17 cellular contexts compared by ENCODE assay signal in genomic region chr7:129341212-129341611, GRCh38.
"Had no signal": no experiment of that assay in that cellular context is flagged by ENCODE, and none has a peak within 500 bp of the region (broad histone marks: within the 10 kb centered on the region; RNA-seq: fewer than 3 reads in every experiment).

No MANE protein-coding gene starts in this region.

- H3K27ac Mint-ChIP-seq: activated CD4-positive, alpha-beta T cell treated with anti-CD3 and anti-CD28 coated beads, Interleukin-2, amount 10 ng/mL, durations not matched to agents 7 days and 5 days; activated naive CD8-positive, alpha-beta T cell treated with anti-CD3 and anti-CD28 coated beads, Interleukin-2, amount 10 ng/mL, durations not matched to agents 7 days and 5 days; activated T-helper 1 cell treated with anti-CD3 and anti-CD28 coated beads, Interleukin-12 subunit alpha, Interleukin-12 subunit beta, Interleukin-2, Interleukin-4 antibody, amounts not matched to agents 30 ng/mL and 10 ng/mL and 1 ng/mL, durations not matched to agents 14 hours and 24 hours and 36 hours; stimulated activated naive B cell treated with anti-CD40 and anti-IgM and Interleukin-4, amounts not matched to agents 10 μg/mL and 1 μg/mL and 100 μg/mL, for 72 hours had no signal

- H3K4me3 ChIP-seq: cardiac muscle cell, heart left ventricle, left lung, spleen, thoracic aorta, upper lobe of right lung had no signal

- DNase-seq: activated CD4-positive, alpha-beta T cell treated with anti-CD3 and anti-CD28 coated beads, Interleukin-2, amount 10 ng/mL, durations not matched to agents 7 days and 5 days; activated CD8-positive, alpha-beta memory T cell treated with anti-CD3 and anti-CD28 coated beads for 24 hours; activated CD8-positive, alpha-beta memory T cell treated with anti-CD3 and anti-CD28 coated beads, Interleukin-2, amount 50 U/mL, for 48 hours; activated naive CD8-positive, alpha-beta T cell treated with anti-CD3 and anti-CD28 coated beads, Interleukin-2, amount 10 ng/mL, durations not matched to agents 7 days and 5 days; amygdala; heart left ventricle; left lung; midbrain; retina; spleen; stimulated activated CD4-positive, alpha-beta T cell treated with anti-CD3 and anti-CD28 coated beads, Interleukin-4, amount 100 ng/mL, for 4 hours; stimulated activated naive B cell treated with anti-CD40 and anti-IgM and Interleukin-4, amounts not matched to agents 10 μg/mL and 1 μg/mL and 100 μg/mL, for 72 hours; T-helper 9 cell; upper lobe of right lung had no signal

- H3K4me3 Mint-ChIP-seq: activated CD4-positive, alpha-beta T cell treated with anti-CD3 and anti-CD28 coated beads, Interleukin-2, amount 10 ng/mL, durations not matched to agents 7 days and 5 days; activated naive CD8-positive, alpha-beta T cell treated with anti-CD3 and anti-CD28 coated beads, Interleukin-2, amount 10 ng/mL, durations not matched to agents 7 days and 5 days; activated T-helper 1 cell treated with anti-CD3 and anti-CD28 coated beads, Interleukin-12 subunit alpha, Interleukin-12 subunit beta, Interleukin-2, Interleukin-4 antibody, amounts not matched to agents 30 ng/mL and 10 ng/mL and 1 ng/mL, durations not matched to agents 14 hours and 24 hours and 36 hours; stimulated activated naive B cell treated with anti-CD40 and anti-IgM and Interleukin-4, amounts not matched to agents 10 μg/mL and 1 μg/mL and 100 μg/mL, for 72 hours had no signal

- H3K36me3 ChIP-seq: cardiac muscle cell, heart left ventricle, left lung, spleen, thoracic aorta, upper lobe of right lung had no signal

- ATAC-seq: heart left ventricle; left lung; stimulated activated naive B cell treated with anti-CD40 and anti-IgM and Interleukin-4, amounts not matched to agents 10 μg/mL and 1 μg/mL and 100 μg/mL, for 72 hours; upper lobe of right lung had no signal

- H3K9me3 ChIP-seq: heart left ventricle, left lung, spleen, thoracic aorta, upper lobe of right lung had no signal

- H3K27me3 ChIP-seq: cardiac muscle cell, heart left ventricle, left lung, spleen, upper lobe of right lung had no signal

- H3K27me3 Mint-ChIP-seq: activated CD4-positive, alpha-beta T cell treated with anti-CD3 and anti-CD28 coated beads, Interleukin-2, amount 10 ng/mL, durations not matched to agents 7 days and 5 days; activated naive CD8-positive, alpha-beta T cell treated with anti-CD3 and anti-CD28 coated beads, Interleukin-2, amount 10 ng/mL, durations not matched to agents 7 days and 5 days; stimulated activated naive B cell treated with anti-CD40 and anti-IgM and Interleukin-4, amounts not matched to agents 10 μg/mL and 1 μg/mL and 100 μg/mL, for 72 hours had no signal

- H3K27ac ChIP-seq: cardiac muscle cell, heart left ventricle, left lung, spleen, thoracic aorta, upper lobe of right lung had no signal

- H3K36me3 Mint-ChIP-seq: activated naive CD8-positive, alpha-beta T cell treated with anti-CD3 and anti-CD28 coated beads, Interleukin-2, amount 10 ng/mL, durations not matched to agents 7 days and 5 days had no signal

- H3K9me3 Mint-ChIP-seq: activated CD4-positive, alpha-beta T cell treated with anti-CD3 and anti-CD28 coated beads, Interleukin-2, amount 10 ng/mL, durations not matched to agents 7 days and 5 days; activated naive CD8-positive, alpha-beta T cell treated with anti-CD3 and anti-CD28 coated beads, Interleukin-2, amount 10 ng/mL, durations not matched to agents 7 days and 5 days; activated T-helper 1 cell treated with anti-CD3 and anti-CD28 coated beads, Interleukin-12 subunit alpha, Interleukin-12 subunit beta, Interleukin-2, Interleukin-4 antibody, amounts not matched to agents 30 ng/mL and 10 ng/mL and 1 ng/mL, durations not matched to agents 14 hours and 24 hours and 36 hours; stimulated activated naive B cell treated with anti-CD40 and anti-IgM and Interleukin-4, amounts not matched to agents 10 μg/mL and 1 μg/mL and 100 μg/mL, for 72 hours had no signal

- H3K4me1 ChIP-seq: heart left ventricle, left lung, upper lobe of right lung had no signal
